ENCODE assay signal across 9 cellular contexts in the genomic region with DNA sequence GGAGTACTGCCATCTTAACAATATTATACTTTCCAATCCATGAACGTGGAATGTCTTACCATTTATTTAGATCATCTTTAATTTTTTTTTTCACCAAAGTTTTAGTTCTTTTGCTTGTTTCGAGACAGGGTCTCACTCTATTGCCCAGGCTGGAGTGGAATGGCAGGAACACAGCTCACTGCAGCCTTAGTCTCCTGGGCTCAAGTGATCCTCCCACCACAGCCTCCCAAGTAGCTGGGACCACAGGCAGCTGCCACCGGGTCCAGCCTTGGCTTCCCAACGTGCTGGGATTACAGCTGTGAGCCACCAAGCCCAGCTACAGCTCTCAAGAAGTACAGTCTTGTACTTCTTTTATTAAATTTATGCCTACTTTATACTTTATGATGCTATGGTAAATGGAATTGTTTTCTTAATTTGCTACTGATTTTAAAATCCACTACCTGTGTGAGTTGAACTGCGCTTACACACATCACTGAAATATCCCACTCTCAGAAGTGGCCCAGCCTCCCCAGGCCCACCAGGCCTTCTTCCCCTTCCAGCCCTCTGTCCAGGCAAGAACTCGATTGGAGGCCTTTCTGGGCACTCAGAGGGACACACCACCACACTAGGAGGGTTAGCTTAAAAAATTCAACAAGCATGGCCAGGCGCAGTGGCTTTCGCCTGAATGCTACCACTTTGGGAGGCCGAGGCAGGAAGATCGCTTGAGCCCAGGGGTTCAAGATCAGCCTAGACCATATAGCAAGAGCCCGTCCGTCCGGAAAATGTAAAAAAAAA. TPM values are rescaled to one million over a fixed set of nuclear protein-coding genes. Genes with fewer than 3 reads are reported as not detected.
DNase-seq lines count a peak whose midpoint lies in the region; ATAC-seq and TF ChIP-seq lines count a peak whose summit lies in the region.
"Had no signal": no experiment of that assay in that cellular context is flagged by ENCODE, and none has a peak within 500 bp of the region (broad histone marks: within the 10 kb centered on the region; RNA-seq: fewer than 3 reads in every experiment).

No MANE protein-coding gene starts in this region.

- TF ChIP-seq CTCF in testis (IDR thresholded peaks at IDR 0.05): no peak

- ATAC-seq in GM19452 (IDR thresholded peaks at IDR 0.05; ENCODE audit: unreplicated experiment): no peak
- ATAC-seq in GM21526 (IDR thresholded peaks at IDR 0.05; ENCODE audit: low FRiP score, unreplicated experiment): no peak
- no peak for ATAC-seq in HG03095 (IDR thresholded peaks at IDR 0.05; ENCODE audit: unreplicated experiment)

- no peak for TF ChIP-seq POLR2A in testis (IDR thresholded peaks at IDR 0.05)

- no peaks in the 10 kb centered on the region for H3K27me3 Mint-ChIP-seq in activated CD4-positive, alpha-beta T cell treated with anti-CD3 and anti-CD28 coated beads, Interleukin-2, amount 10 ng/mL, durations not matched to agents 24 days and 14 days
- no peaks in the 10 kb centered on the region for H3K27me3 Mint-ChIP-seq in activated naive CD8-positive, alpha-beta T cell treated with anti-CD3 and anti-CD28 coated beads for 36 hours

- H3K9me3 ChIP-seq in testis: no peaks in the 10 kb centered on the region

- peak overlapping the region; percentile 88 for H3K4me3 Mint-ChIP-seq in activated CD4-positive, alpha-beta T cell treated with anti-CD3 and anti-CD28 coated beads, Interleukin-2, amount 10 ng/mL, durations not matched to agents 24 days and 14 days
- peak overlapping the region; percentile 98 for H3K4me3 Mint-ChIP-seq in activated naive CD8-positive, alpha-beta T cell treated with anti-CD3 and anti-CD28 coated beads for 36 hours

- WGBS in testis, 2 donors: 24 to 30% methylated on average over 13 of the region's 13 CpGs

- peaks cover 32% of the 10 kb centered on the region for H3K36me3 Mint-ChIP-seq in activated CD4-positive, alpha-beta T cell treated with anti-CD3 and anti-CD28 coated beads, Interleukin-2, amount 10 ng/mL, durations not matched to agents 24 days and 14 days (ENCODE audit: low read depth)
- H3K36me3 Mint-ChIP-seq in activated naive CD8-positive, alpha-beta T cell treated with anti-CD3 and anti-CD28 coated beads for 36 hours: peaks cover 39% of the 10 kb centered on the region

- intact Hi-C loops in activated CD4-positive, alpha-beta T cell treated with anti-CD3 and anti-CD28 coated beads, Interleukin-2, amount 10 ng/mL, durations not matched to agents 24 days and 14 days (cut with micrococcal nuclease): no loop called here
- intact Hi-C loops in testis (cut with DNase I; ENCODE audit: low total_unique reads): no loop called here

- H3K27ac ChIP-seq in testis: peak overlapping the region; percentile 93 to 96

- H3K4me3 ChIP-seq in testis: peak overlapping the region; percentile 85 to 90

- DNase-seq in activated CD4-positive, alpha-beta T cell treated with anti-CD3 and anti-CD28 coated beads, Interleukin-2, amount 10 ng/mL, durations not matched to agents 24 days and 14 days: peak; percentile 64
- no peak for DNase-seq in activated CD4-positive, alpha-beta T cell treated with anti-CD3 and anti-CD28 coated beads for 48 hours
- DNase-seq in activated naive CD8-positive, alpha-beta T cell treated with anti-CD3 and anti-CD28 coated beads for 36 hours: no peak
- DNase-seq in kidney tubule cell (ENCODE audit: low spot score): peak; percentile 13
- DNase-seq in testis: no peak

- H3K4me1 ChIP-seq in testis: peaks cover 30% of the 10 kb centered on the region

- peaks cover 22% of the 10 kb centered on the region for H3K4me1 Mint-ChIP-seq in activated CD4-positive, alpha-beta T cell treated with anti-CD3 and anti-CD28 coated beads, Interleukin-2, amount 10 ng/mL, durations not matched to agents 24 days and 14 days
- H3K4me1 Mint-ChIP-seq in activated naive CD8-positive, alpha-beta T cell treated with anti-CD3 and anti-CD28 coated beads for 36 hours: peaks cover 33% of the 10 kb centered on the region

- peak overlapping the region; percentile 93 for H3K27ac Mint-ChIP-seq in activated CD4-positive, alpha-beta T cell treated with anti-CD3 and anti-CD28 coated beads, Interleukin-2, amount 10 ng/mL, durations not matched to agents 24 days and 14 days
- peak overlapping the region; percentile 99 for H3K27ac Mint-ChIP-seq in activated naive CD8-positive, alpha-beta T cell treated with anti-CD3 and anti-CD28 coated beads for 36 hours

- H3K27me3 ChIP-seq in testis: no peaks in the 10 kb centered on the region

- H3K9me3 Mint-ChIP-seq in activated CD4-positive, alpha-beta T cell treated with anti-CD3 and anti-CD28 coated beads, Interleukin-2, amount 10 ng/mL, durations not matched to agents 24 days and 14 days: no peaks in the 10 kb centered on the region
- H3K9me3 Mint-ChIP-seq in activated naive CD8-positive, alpha-beta T cell treated with anti-CD3 and anti-CD28 coated beads for 36 hours: peaks cover 3% of the 10 kb centered on the region

- H3K36me3 ChIP-seq in testis (ENCODE audit: low read depth, missing control alignments): no peaks in the 10 kb centered on the region

RNA-seq across cellular contexts. Expression of gene PGLS, which starts 1.0 kb away (rescaled TPM):
- 64.8 and 73.7 TPM in 2 replicates for total RNA-seq in activated CD4-positive, alpha-beta T cell treated with anti-CD3 and anti-CD28 coated beads, Interleukin-2, amount 10 ng/mL, durations not matched to agents 24 days and 14 days
- total RNA-seq in activated naive CD8-positive, alpha-beta T cell treated with anti-CD3 and anti-CD28 coated beads for 36 hours: 10 to 100 TPM; 55.0 to 58.4 TPM
- total RNA-seq in testis: 10 to 100 TPM; 77.7 to 82.9 TPM
- polyA plus RNA-seq in testis (ENCODE audit: insufficient read depth, low read depth, low replicate concordance): 44.3 TPM

RNA-seq across cellular contexts. Expression of gene SLC27A1, which starts 40.1 kb away (rescaled TPM):
- total RNA-seq in activated CD4-positive, alpha-beta T cell treated with anti-CD3 and anti-CD28 coated beads, Interleukin-2, amount 10 ng/mL, durations not matched to agents 24 days and 14 days: 1.8 and 2.5 TPM in 2 replicates
- 1 to 10 TPM; 2.6 to 2.8 TPM for total RNA-seq in activated naive CD8-positive, alpha-beta T cell treated with anti-CD3 and anti-CD28 coated beads for 36 hours
- 100 to 1,000 TPM in 1 of 2 donors, 10 to 100 TPM in 1; 92.8 to 105 TPM for total RNA-seq in testis
- 25.9 TPM for polyA plus RNA-seq in testis (ENCODE audit: insufficient read depth, low read depth, low replicate concordance)

RNA-seq across cellular contexts. Expression of gene COLGALT1, which starts 45.0 kb away (rescaled TPM):
- 103 and 106 TPM in 2 replicates for total RNA-seq in activated CD4-positive, alpha-beta T cell treated with anti-CD3 and anti-CD28 coated beads, Interleukin-2, amount 10 ng/mL, durations not matched to agents 24 days and 14 days
- total RNA-seq in activated naive CD8-positive, alpha-beta T cell treated with anti-CD3 and anti-CD28 coated beads for 36 hours: 10 to 100 TPM; 78.9 to 80.1 TPM
- total RNA-seq in testis: 10 to 100 TPM; 70.3 to 94.5 TPM
- 52.0 TPM for polyA plus RNA-seq in testis (ENCODE audit: insufficient read depth, low read depth, low replicate concordance)

RNA-seq across cellular contexts. Expression of gene NXNL1, which starts 49.7 kb away (rescaled TPM):
- total RNA-seq in activated CD4-positive, alpha-beta T cell treated with anti-CD3 and anti-CD28 coated beads, Interleukin-2, amount 10 ng/mL, durations not matched to agents 24 days and 14 days: not detected in 2 replicates
- total RNA-seq in activated naive CD8-positive, alpha-beta T cell treated with anti-CD3 and anti-CD28 coated beads for 36 hours: not detected
- total RNA-seq in testis: under 1 TPM in 1 of 2 donors, not detected in 1; 0.87 TPM
- not detected for polyA plus RNA-seq in testis (ENCODE audit: insufficient read depth, low read depth, low replicate concordance)
- total RNA-seq: NCI-H460 had no signal

Comparison
In these comparisons a context has a peak if more than half of its experiments do, and no peak if none do; other contexts are left out.
1. DNase-seq: peak in activated CD4-positive, alpha-beta T cell treated with anti-CD3 and anti-CD28 coated beads, Interleukin-2, amount 10 ng/mL, durations not matched to agents 24 days and 14 days (single experiment) and kidney tubule cell (single experiment); none in activated CD4-positive, alpha-beta T cell treated with anti-CD3 and anti-CD28 coated beads for 48 hours (single experiment), activated naive CD8-positive, alpha-beta T cell treated with anti-CD3 and anti-CD28 coated beads for 36 hours (single experiment) and testis (single experiment).
2. RNA of gene SLC27A1, which starts 40.1 kb away (total RNA-seq): 92.8 to 105 TPM in testis; 2.6 to 2.8 TPM in activated naive CD8-positive, alpha-beta T cell treated with anti-CD3 and anti-CD28 coated beads for 36 hours and 1.8 to 2.5 TPM in activated CD4-positive, alpha-beta T cell treated with anti-CD3 and anti-CD28 coated beads, Interleukin-2, amount 10 ng/mL, durations not matched to agents 24 days and 14 days; every median in the first group is over 10 times any median in the second.